ENCODE assay signal across 22 cellular contexts in genomic region chr1:71074681-71075080, GRCh38. TPM values are rescaled to one million over a fixed set of nuclear protein-coding genes. Genes with fewer than 3 reads are reported as not detected.
DNase-seq lines count a peak whose midpoint lies in the region; ATAC-seq and TF ChIP-seq lines count a peak whose summit lies in the region.
"Had no signal": no experiment of that assay in that cellular context is flagged by ENCODE, and none has a peak within 500 bp of the region (broad histone marks: within the 10 kb centered on the region; RNA-seq: fewer than 3 reads in every experiment).

No MANE protein-coding gene starts in this region.

- no peaks in the 10 kb centered on the region for H3K27me3 Mint-ChIP-seq in activated CD4-positive, alpha-beta T cell treated with anti-CD3 and anti-CD28 coated beads, Interleukin-2, amount 10 ng/mL, durations not matched to agents 7 days and 5 days
- no peaks in the 10 kb centered on the region for H3K27me3 Mint-ChIP-seq in activated T-helper 2 cell treated with anti-CD3 and anti-CD28 coated beads, Interferon-gamma antibody, Interleukin-2, Interleukin-4, amounts not matched to agents 10 μg/mL and 5 μg/mL and 100 μg/mL, durations not matched to agents 14 hours and 24 hours and 36 hours (ENCODE audit: low read depth)
- H3K27me3 Mint-ChIP-seq in natural killer cell (ENCODE audit: low read depth in 2 of 2), result no peaks in the 10 kb centered on the region
- H3K27me3 Mint-ChIP-seq: IgD-negative memory B cell had no signal

- no peaks in the 10 kb centered on the region for H3K27me3 ChIP-seq in smooth muscle cell (ENCODE audit: low read depth)
- H3K27me3 ChIP-seq: BLaER1, foreskin keratinocyte, neutrophil, upper lobe of right lung had no signal

- H3K4me3 ChIP-seq in smooth muscle cell, result no peak overlapping the region
- H3K4me3 ChIP-seq: BLaER1, upper lobe of right lung had no signal

- ATAC-seq in natural killer cell, result peak; percentile 64 to 73 (median 70)
- ATAC-seq: foreskin keratinocyte, upper lobe of right lung had no signal

- no peak overlapping the region for H3K9ac ChIP-seq in smooth muscle cell (ENCODE audit: low read depth)
- H3K9ac ChIP-seq: BLaER1 had no signal

- H3K9me3 ChIP-seq in smooth muscle cell (replicated peaks; ENCODE audit: low read depth), result no peaks in the 10 kb centered on the region
- H3K9me3 ChIP-seq: BLaER1, neutrophil, upper lobe of right lung had no signal

- H3K27ac ChIP-seq in substantia nigra (ENCODE audit: low read depth, low read length, poor library complexity, severe bottlenecking) (no peak overlapping the region), smooth muscle cell (ENCODE audit: low read depth) (no peak overlapping the region)
- H3K27ac ChIP-seq: BLaER1, foreskin keratinocyte, neutrophil, upper lobe of right lung had no signal

- TF ChIP-seq CTCF in natural killer cell (IDR thresholded peaks at IDR 0.05) (no peak), smooth muscle cell (IDR thresholded peaks at IDR 0.05; ENCODE audit: borderline replicate concordance, insufficient read depth, poor library complexity, severe bottlenecking) (no peak)

- WGBS in smooth muscle cell (ENCODE audit: low lambda C conversion rate), result 93% methylated on average over 1 of the region's 1 CpG

- no peaks in the 10 kb centered on the region for H3K9me3 Mint-ChIP-seq in activated CD4-positive, alpha-beta T cell treated with anti-CD3 and anti-CD28 coated beads, Interleukin-2, amount 10 ng/mL, durations not matched to agents 7 days and 5 days
- no peaks in the 10 kb centered on the region for H3K9me3 Mint-ChIP-seq in activated T-helper 2 cell treated with anti-CD3 and anti-CD28 coated beads, Interferon-gamma antibody, Interleukin-2, Interleukin-4, amounts not matched to agents 10 μg/mL and 5 μg/mL and 100 μg/mL, durations not matched to agents 14 hours and 24 hours and 36 hours
- no peaks in the 10 kb centered on the region for H3K9me3 Mint-ChIP-seq in natural killer cell
- H3K9me3 Mint-ChIP-seq: IgD-negative memory B cell had no signal

- H3K4me2 ChIP-seq in smooth muscle cell, result no peak overlapping the region
- H3K4me2 ChIP-seq: BLaER1 had no signal

- intact Hi-C loops in activated T-helper 2 cell treated with anti-CD3 and anti-CD28 coated beads, Interferon-gamma antibody, Interleukin-2, Interleukin-4, amounts not matched to agents 10 μg/mL and 5 μg/mL and 100 μg/mL, durations not matched to agents 14 hours and 24 hours and 36 hours (cut with micrococcal nuclease), result no loop called here
- intact Hi-C loops in natural killer cell (cut with micrococcal nuclease), result loop anchor here (5.0 kb wide), 1 partner anchor 852 kb away; the partner anchor contains the start of gene SRSF11

- peak overlapping the region; percentile 58 for H3K27ac Mint-ChIP-seq in activated CD4-positive, alpha-beta T cell treated with anti-CD3 and anti-CD28 coated beads, Interleukin-2, amount 10 ng/mL, durations not matched to agents 7 days and 5 days
- H3K27ac Mint-ChIP-seq in activated T-helper 2 cell treated with anti-CD3 and anti-CD28 coated beads, Interferon-gamma antibody, Interleukin-2, Interleukin-4, amounts not matched to agents 10 μg/mL and 5 μg/mL and 100 μg/mL, durations not matched to agents 14 hours and 24 hours and 36 hours, result peak overlapping the region; percentile 18
- H3K27ac Mint-ChIP-seq in natural killer cell, result peak overlapping the region; percentile 29 to 86

- POLR2A ChIA-PET in activated CD4-positive, alpha-beta T cell treated with anti-CD3 and anti-CD28 coated beads, Interleukin-2, amount 10 ng/mL, durations not matched to agents 7 days and 5 days (lab: Charles Lee), result interaction anchor here (0.7 kb wide), 1 partner anchor 847 kb away, joined by 3 read pairs; no protein-coding TSS in a partner anchor

- H3F3A ChIP-seq in smooth muscle cell (ENCODE audit: low read depth), result no peaks in the 10 kb centered on the region

- CTCF ChIA-PET in activated CD4-positive, alpha-beta T cell treated with anti-CD3 and anti-CD28 coated beads, Interleukin-2, amount 10 ng/mL, durations not matched to agents 7 days and 5 days (lab: Charles Lee), result no interaction called here

- peaks cover 50% of the 10 kb centered on the region for H3K36me3 ChIP-seq in smooth muscle cell (ENCODE audit: low read depth)

- peaks cover 96% of the 10 kb centered on the region for H4K20me1 ChIP-seq in smooth muscle cell (ENCODE audit: low read depth)

- peaks cover 14% of the 10 kb centered on the region for H3K4me1 ChIP-seq in smooth muscle cell (ENCODE audit: low read depth)
- H3K4me1 ChIP-seq: foreskin keratinocyte had no signal

- H3K4me1 Mint-ChIP-seq in activated CD4-positive, alpha-beta T cell treated with anti-CD3 and anti-CD28 coated beads, Interleukin-2, amount 10 ng/mL, durations not matched to agents 7 days and 5 days, result peaks cover 52% of the 10 kb centered on the region
- peaks cover 40% of the 10 kb centered on the region for H3K4me1 Mint-ChIP-seq in activated T-helper 2 cell treated with anti-CD3 and anti-CD28 coated beads, Interferon-gamma antibody, Interleukin-2, Interleukin-4, amounts not matched to agents 10 μg/mL and 5 μg/mL and 100 μg/mL, durations not matched to agents 14 hours and 24 hours and 36 hours (ENCODE audit: low read depth)
- H3K4me1 Mint-ChIP-seq in natural killer cell, result peaks cover 46 to 48% of the 10 kb centered on the region in 2 donors

- DNase-seq in activated CD4-positive, alpha-beta T cell treated with anti-CD3 and anti-CD28 coated beads, Interleukin-2, amount 10 ng/mL, durations not matched to agents 7 days and 5 days, result no peak
- no peak for DNase-seq in activated CD4-positive, alpha-beta T cell treated with anti-CD3 and anti-CD28 coated beads for 48 hours
- DNase-seq in HCEC 1CT (peak; percentile 33), natural killer cell (no peak), substantia nigra (lab: John Stamatoyannopoulos, UW) (no peak), smooth muscle cell (lab: John Stamatoyannopoulos, UW; ENCODE audit: unreplicated experiment) (no peak), SW480 (ENCODE audit: low spot score) (no peak)
- DNase-seq in activated T-helper 2 cell treated with anti-CD3 and anti-CD28 coated beads, Interferon-gamma antibody, Interleukin-2, Interleukin-4, amounts not matched to agents 10 μg/mL and 5 μg/mL and 100 μg/mL, durations not matched to agents 14 hours and 24 hours and 36 hours (ENCODE audit: low spot score), result no peak
- DNase-seq: activated CD4-positive, alpha-beta T cell treated with anti-CD3 and anti-CD28 coated beads, Interleukin-2, amount 50 U/mL, for 1 hour; activated T-cell treated with anti-CD3 and anti-CD28 coated beads, Interleukin-2, amount 50 U/mL, for 1 hour; amygdala; central memory CD4-positive, alpha-beta T cell; erythroblast; foreskin keratinocyte; hippocampal formation; NCI-H146; NCI-H2171; stimulated activated CD4-positive, alpha-beta T cell treated with anti-CD3 and anti-CD28 coated beads, Interleukin-4, amount 100 ng/mL, for 24 hours; upper lobe of right lung had no signal

- H3K4me3 Mint-ChIP-seq in activated CD4-positive, alpha-beta T cell treated with anti-CD3 and anti-CD28 coated beads, Interleukin-2, amount 10 ng/mL, durations not matched to agents 7 days and 5 days, result no peak overlapping the region
- no peak overlapping the region for H3K4me3 Mint-ChIP-seq in activated T-helper 2 cell treated with anti-CD3 and anti-CD28 coated beads, Interferon-gamma antibody, Interleukin-2, Interleukin-4, amounts not matched to agents 10 μg/mL and 5 μg/mL and 100 μg/mL, durations not matched to agents 14 hours and 24 hours and 36 hours (ENCODE audit: low read depth)
- H3K4me3 Mint-ChIP-seq in natural killer cell, result peak overlapping the region; percentile 22

- H3K36me3 Mint-ChIP-seq in activated CD4-positive, alpha-beta T cell treated with anti-CD3 and anti-CD28 coated beads, Interleukin-2, amount 10 ng/mL, durations not matched to agents 7 days and 5 days (ENCODE audit: low read depth), result peaks cover 59% of the 10 kb centered on the region
- peaks cover 78% of the 10 kb centered on the region for H3K36me3 Mint-ChIP-seq in activated T-helper 2 cell treated with anti-CD3 and anti-CD28 coated beads, Interferon-gamma antibody, Interleukin-2, Interleukin-4, amounts not matched to agents 10 μg/mL and 5 μg/mL and 100 μg/mL, durations not matched to agents 14 hours and 24 hours and 36 hours (ENCODE audit: low read depth)
- H3K36me3 Mint-ChIP-seq in natural killer cell, result peaks cover 43% of the 10 kb centered on the region

- H3K79me2 ChIP-seq in smooth muscle cell (ENCODE audit: low read depth), result peaks cover 53% of the 10 kb centered on the region

- H2AFZ ChIP-seq in smooth muscle cell (ENCODE audit: low read depth), result no peak overlapping the region

RNA-seq across cellular contexts. Expression of gene ZRANB2, which starts 6.2 kb away (rescaled TPM):
- total RNA-seq in activated CD4-positive, alpha-beta T cell treated with anti-CD3 and anti-CD28 coated beads, Interleukin-2, amount 10 ng/mL, durations not matched to agents 7 days and 5 days, result 100 to 1,000 TPM; 110 to 127 TPM
- 131 and 135 TPM in 2 replicates for total RNA-seq in activated T-helper 2 cell treated with anti-CD3 and anti-CD28 coated beads, Interferon-gamma antibody, Interleukin-2, Interleukin-4, amounts not matched to agents 10 μg/mL and 5 μg/mL and 100 μg/mL, durations not matched to agents 14 hours and 24 hours and 36 hours
- total RNA-seq in natural killer cell, result 100 to 1,000 TPM; 114 to 133 (median 128) TPM
- 76.1 and 77.0 TPM in 2 replicates for total RNA-seq in smooth muscle cell
- polyA plus RNA-seq in smooth muscle cell, result 45.5 and 62.8 TPM in 2 replicates

RNA-seq across cellular contexts. Expression of gene PTGER3, which starts 27.1 kb away (rescaled TPM):
- under 1 TPM; 0.12 to 0.15 TPM for total RNA-seq in activated CD4-positive, alpha-beta T cell treated with anti-CD3 and anti-CD28 coated beads, Interleukin-2, amount 10 ng/mL, durations not matched to agents 7 days and 5 days
- 0.43 and 0.44 TPM in 2 replicates for total RNA-seq in activated T-helper 2 cell treated with anti-CD3 and anti-CD28 coated beads, Interferon-gamma antibody, Interleukin-2, Interleukin-4, amounts not matched to agents 10 μg/mL and 5 μg/mL and 100 μg/mL, durations not matched to agents 14 hours and 24 hours and 36 hours
- 10 to 100 TPM in 1 of 3 donors, under 1 TPM in 1, not detected in 1; 0.72 to 21.9 TPM for total RNA-seq in natural killer cell
- total RNA-seq in smooth muscle cell, result 0.45 and 2.7 TPM in 2 replicates
- polyA plus RNA-seq in smooth muscle cell, result 0.28 and 0.37 TPM in 2 replicates
- total RNA-seq: foreskin keratinocyte had no signal
- polyA plus RNA-seq: foreskin keratinocyte, IgD-negative memory B cell had no signal
